ENCODE assay signal across 8 cellular contexts in genomic region chr22:17734197-17734596, GRCh38. TPM values are rescaled to one million over a fixed set of nuclear protein-coding genes. Genes with fewer than 3 reads are reported as not detected.
DNase-seq lines count a peak whose midpoint lies in the region; ATAC-seq and TF ChIP-seq lines count a peak whose summit lies in the region.

No MANE protein-coding gene starts in this region.

- peak; percentile 25 for DNase-seq in GF-D8 (lab: John Stamatoyannopoulos, UW)
- DNase-seq in activated naive CD8-positive, alpha-beta T cell treated with anti-CD3 and anti-CD28 coated beads, Interleukin-2, amount 10 ng/mL, durations not matched to agents 7 days and 5 days: no peak
- peak; percentile 50 for DNase-seq in non-pigmented ciliary epithelial cell (ENCODE audit: low read depth)
- no peak for DNase-seq in NCI-H1930 (lab: John Stamatoyannopoulos, UW)
- DNase-seq in HAP-1 (ENCODE audit: low spot score in 2 of 2): no peak

- H3K27ac Mint-ChIP-seq in activated naive CD8-positive, alpha-beta T cell treated with anti-CD3 and anti-CD28 coated beads, Interleukin-2, amount 10 ng/mL, durations not matched to agents 7 days and 5 days: no peak overlapping the region

- H3K27me3 ChIP-seq in Loucy (ENCODE audit: insufficient read depth, low read length, poor library complexity, severe bottlenecking) (no peaks in the 10 kb centered on the region), HAP-1 (ENCODE audit: low read depth) (no peaks in the 10 kb centered on the region)

- peaks cover 15% of the 10 kb centered on the region for H3K4me1 Mint-ChIP-seq in activated naive CD8-positive, alpha-beta T cell treated with anti-CD3 and anti-CD28 coated beads, Interleukin-2, amount 10 ng/mL, durations not matched to agents 7 days and 5 days

- H3K79me2 ChIP-seq in Loucy (ENCODE audit: insufficient read depth, low read length): no peaks in the 10 kb centered on the region

- peaks cover 7% of the 10 kb centered on the region; the same call in 1 of the 2 replicates for H3F3A ChIP-seq in Loucy (ENCODE audit: low read depth)

- peak overlapping the region; percentile 19 for H3K9ac ChIP-seq in Loucy (ENCODE audit: low read depth, low read length, poor library complexity, severe bottlenecking)

- H3K36me3 Mint-ChIP-seq in activated naive CD8-positive, alpha-beta T cell treated with anti-CD3 and anti-CD28 coated beads, Interleukin-2, amount 10 ng/mL, durations not matched to agents 7 days and 5 days: peaks cover 12% of the 10 kb centered on the region

- POLR2A ChIA-PET in activated naive CD8-positive, alpha-beta T cell treated with anti-CD3 and anti-CD28 coated beads, Interleukin-2, amount 10 ng/mL, durations not matched to agents 7 days and 5 days (lab: Charles Lee): interaction anchor here (1.0 kb wide), 1 partner anchor 95 kb away, joined by 3 read pairs; the partner anchor contains the start of gene BCL2L13

- peak; percentile 86 for ATAC-seq in activated naive CD8-positive, alpha-beta T cell treated with anti-CD3 and anti-CD28 coated beads, Interleukin-2, amount 10 ng/mL, durations not matched to agents 7 days and 5 days (ENCODE audit: low read depth)
- ATAC-seq in HG03280 (IDR thresholded peaks at IDR 0.05; ENCODE audit: unreplicated experiment): no peak
- no peak for ATAC-seq in GM18868 (IDR thresholded peaks at IDR 0.05; ENCODE audit: unreplicated experiment)

- H3K9me2 ChIP-seq in Loucy (replicated peaks; ENCODE audit: low read depth, low read length): no peaks in the 10 kb centered on the region

- H3K9me3 ChIP-seq in Loucy (ENCODE audit: insufficient read depth, low read depth, low read length): no peaks in the 10 kb centered on the region
- H3K9me3 ChIP-seq in HAP-1: no peaks in the 10 kb centered on the region

- in situ Hi-C loops in HAP-1 (cut with MboI; ENCODE audit: low sequenced_read_pairs): no loop called here

- no peak for TF ChIP-seq CTCF in Loucy (conservative IDR thresholded peaks at IDR 0.05; ENCODE audit: low read length)

- no peak overlapping the region for H3K4me3 Mint-ChIP-seq in activated naive CD8-positive, alpha-beta T cell treated with anti-CD3 and anti-CD28 coated beads, Interleukin-2, amount 10 ng/mL, durations not matched to agents 7 days and 5 days

- H3K4me1 ChIP-seq in Loucy (ENCODE audit: insufficient read depth, low read length, poor library complexity, severe bottlenecking): peaks cover 27% of the 10 kb centered on the region
- no peaks in the 10 kb centered on the region for H3K4me1 ChIP-seq in HAP-1

- no peaks in the 10 kb centered on the region for H3K27me3 Mint-ChIP-seq in activated naive CD8-positive, alpha-beta T cell treated with anti-CD3 and anti-CD28 coated beads, Interleukin-2, amount 10 ng/mL, durations not matched to agents 7 days and 5 days

- peak overlapping the region; percentile 27 for H3K4me3 ChIP-seq in Loucy (ENCODE audit: low read length, poor library complexity, severe bottlenecking)
- no peak overlapping the region for H3K4me3 ChIP-seq in HAP-1

- H3K9me3 Mint-ChIP-seq in activated naive CD8-positive, alpha-beta T cell treated with anti-CD3 and anti-CD28 coated beads, Interleukin-2, amount 10 ng/mL, durations not matched to agents 7 days and 5 days: no peaks in the 10 kb centered on the region

- H4K20me1 ChIP-seq in Loucy (ENCODE audit: insufficient read depth, low read length, poor library complexity, severe bottlenecking): no peaks in the 10 kb centered on the region

- peak overlapping the region; percentile 55 for H3K4me2 ChIP-seq in Loucy (ENCODE audit: low read depth, low read length, poor library complexity, severe bottlenecking)

- no peak overlapping the region for H2AFZ ChIP-seq in Loucy (ENCODE audit: low read length)

- H3K36me3 ChIP-seq in Loucy (ENCODE audit: insufficient read depth, low read length) (peaks cover 70% of the 10 kb centered on the region; the same call in 1 of the 2 replicates), HAP-1 (replicated peaks) (peaks cover 49% of the 10 kb centered on the region)

RNA-seq across cellular contexts. Expression of gene BID, which starts 40.1 kb away (rescaled TPM):
- 10 to 100 TPM; 33.6 to 35.6 TPM for total RNA-seq in activated naive CD8-positive, alpha-beta T cell treated with anti-CD3 and anti-CD28 coated beads, Interleukin-2, amount 10 ng/mL, durations not matched to agents 7 days and 5 days

Comparison
In these comparisons a context has a peak if more than half of its experiments do, and no peak if none do; other contexts are left out.
1. DNase-seq: peak in GF-D8 (single experiment) and non-pigmented ciliary epithelial cell (single experiment); none in activated naive CD8-positive, alpha-beta T cell treated with anti-CD3 and anti-CD28 coated beads, Interleukin-2, amount 10 ng/mL, durations not matched to agents 7 days and 5 days (single experiment), NCI-H1930 (0 of 2) and HAP-1 (0 of 2).